ENCODE assay signal across 1 cellular context in genomic region chr6:167420858-167421766, GRCh38.
TF ChIP-seq lines count a peak whose summit lies in the region.

No MANE protein-coding gene starts in this region.

TF ChIP-seq in HepG2, 621 proteins besides CTCF, POLR2A, EP300 and RAD21 (continued from another document and continues in another):
- TF ChIP-seq FOXK1 (CRISPR knock-in tag; IDR thresholded peaks at IDR 0.05; ENCODE audit: borderline replicate concordance, low read depth) (no peak), STAT6 (CRISPR knock-in tag; IDR thresholded peaks at IDR 0.05; ENCODE audit: borderline replicate concordance) (no peak; the same call in 1 of the 2 replicates), SRY (CRISPR knock-in tag; IDR thresholded peaks at IDR 0.05) (0 out of 2 replicates have a peak, but pooled peaks have one; percentile 11), ZNF280D (CRISPR knock-in tag; IDR thresholded peaks at IDR 0.05) (peak; percentile 67; the same call in 1 of the 2 replicates), PHB2 (IDR thresholded peaks at IDR 0.05; ENCODE audit: partially characterized antibody) (no peak), MYPOP (CRISPR knock-in tag; IDR thresholded peaks at IDR 0.05) (peak; percentile 91; the same call in 1 of the 2 replicates), ETV5 (CRISPR knock-in tag; IDR thresholded peaks at IDR 0.05; ENCODE audit: borderline replicate concordance) (peak; percentile 71), SP140L (CRISPR knock-in tag; IDR thresholded peaks at IDR 0.05; ENCODE audit: borderline replicate concordance) (0 out of 2 replicates have a peak, but pooled peaks have one; percentile 36), REST (IDR thresholded peaks at IDR 0.05; ENCODE audit: borderline replicate concordance in 1 of 2, low read depth in 1 of 2, low read length in 2 of 2) (no peak), ZNF446 (CRISPR knock-in tag; IDR thresholded peaks at IDR 0.05) (no peak), ZC3H4 (CRISPR knock-in tag; IDR thresholded peaks at IDR 0.05; ENCODE audit: borderline replicate concordance) (no peak), RARG (CRISPR knock-in tag; IDR thresholded peaks at IDR 0.05; ENCODE audit: low read depth) (no peak), ZBTB14 (CRISPR knock-in tag; IDR thresholded peaks at IDR 0.05) (no peak), RCOR2 (CRISPR knock-in tag; IDR thresholded peaks at IDR 0.05) (no peak), EED (CRISPR knock-in tag; IDR thresholded peaks at IDR 0.05) (no peak), ZNF879 (CRISPR knock-in tag; IDR thresholded peaks at IDR 0.05) (no peak), DDIT3 (CRISPR knock-in tag; IDR thresholded peaks at IDR 0.05) (no peak), MAZ (IDR thresholded peaks at IDR 0.05; ENCODE audit: borderline replicate concordance, low read depth, low read length) (no peak), MAZ (CRISPR knock-in tag; IDR thresholded peaks at IDR 0.05; ENCODE audit: low read depth) (peak; percentile 38; the same call in 1 of the 2 replicates), MIXL1 (CRISPR knock-in tag; IDR thresholded peaks at IDR 0.05) (peak; percentile 35; the same call in 1 of the 2 replicates), TRIM22 (IDR thresholded peaks at IDR 0.05) (no peak), ZNF737 (CRISPR knock-in tag; IDR thresholded peaks at IDR 0.05; ENCODE audit: borderline replicate concordance) (no peak), RFX1 (IDR thresholded peaks at IDR 0.05) (no peak), SKI (IDR thresholded peaks at IDR 0.05; ENCODE audit: partially characterized antibody) (peak; percentile 57), ZSCAN5A (CRISPR knock-in tag; IDR thresholded peaks at IDR 0.05; ENCODE audit: borderline replicate concordance) (no peak; the same call in 1 of the 2 replicates), ZNF572 (CRISPR knock-in tag; IDR thresholded peaks at IDR 0.05) (peak; percentile 88), NFKB2 (CRISPR knock-in tag; IDR thresholded peaks at IDR 0.05; ENCODE audit: borderline replicate concordance) (peak; percentile 45; the same call in 1 of the 2 replicates), REXO4 (CRISPR knock-in tag; IDR thresholded peaks at IDR 0.05; ENCODE audit: borderline replicate concordance) (no peak), EZH2 (conservative IDR thresholded peaks at IDR 0.05; ENCODE audit: low read depth, low read length) (no peak), TEAD3 (CRISPR knock-in tag; optimal IDR thresholded peaks at IDR 0.05; ENCODE audit: borderline replicate concordance) (peak; percentile 43), JUN (CRISPR knock-in tag; IDR thresholded peaks at IDR 0.05) (peak; percentile 67; the same call in 1 of the 2 replicates), ZNF143 (CRISPR knock-in tag; IDR thresholded peaks at IDR 0.05) (no peak), MATR3 (CRISPR knock-in tag; IDR thresholded peaks at IDR 0.05) (no peak), MXD3 (CRISPR knock-in tag; IDR thresholded peaks at IDR 0.05) (peak; percentile 67; the same call in 1 of the 2 replicates), ZNF382 (CRISPR knock-in tag; IDR thresholded peaks at IDR 0.05; ENCODE audit: borderline replicate concordance) (no peak), ZNF451 (CRISPR knock-in tag; IDR thresholded peaks at IDR 0.05) (peak; percentile 71), FOSL1 (CRISPR knock-in tag; IDR thresholded peaks at IDR 0.05; ENCODE audit: borderline replicate concordance) (no peak), SOX6 (IDR thresholded peaks at IDR 0.05) (no peak), SOX6 (CRISPR knock-in tag; IDR thresholded peaks at IDR 0.05) (peak; percentile 51), THAP7 (CRISPR knock-in tag; IDR thresholded peaks at IDR 0.05) (no peak), AFF4 (CRISPR knock-in tag; IDR thresholded peaks at IDR 0.05) (peak; percentile 81; the same call in 1 of the 2 replicates), MEF2D (CRISPR knock-in tag; IDR thresholded peaks at IDR 0.05) (peak; percentile 78; the same call in 1 of the 2 replicates)
